ENCODE assay signal across 1 cellular context in genomic region chr7:73557397-73558257, GRCh38.
TF ChIP-seq lines count a peak whose summit lies in the region.

Gene BCL7B (minus strand): TSS chr7:73557690. CDS start chr7:73557578, 112 bp downstream.

TF ChIP-seq in HepG2, 621 proteins besides CTCF, POLR2A, EP300 and RAD21 (continued from another document and continues in another):
- TF ChIP-seq, protein P1, sequence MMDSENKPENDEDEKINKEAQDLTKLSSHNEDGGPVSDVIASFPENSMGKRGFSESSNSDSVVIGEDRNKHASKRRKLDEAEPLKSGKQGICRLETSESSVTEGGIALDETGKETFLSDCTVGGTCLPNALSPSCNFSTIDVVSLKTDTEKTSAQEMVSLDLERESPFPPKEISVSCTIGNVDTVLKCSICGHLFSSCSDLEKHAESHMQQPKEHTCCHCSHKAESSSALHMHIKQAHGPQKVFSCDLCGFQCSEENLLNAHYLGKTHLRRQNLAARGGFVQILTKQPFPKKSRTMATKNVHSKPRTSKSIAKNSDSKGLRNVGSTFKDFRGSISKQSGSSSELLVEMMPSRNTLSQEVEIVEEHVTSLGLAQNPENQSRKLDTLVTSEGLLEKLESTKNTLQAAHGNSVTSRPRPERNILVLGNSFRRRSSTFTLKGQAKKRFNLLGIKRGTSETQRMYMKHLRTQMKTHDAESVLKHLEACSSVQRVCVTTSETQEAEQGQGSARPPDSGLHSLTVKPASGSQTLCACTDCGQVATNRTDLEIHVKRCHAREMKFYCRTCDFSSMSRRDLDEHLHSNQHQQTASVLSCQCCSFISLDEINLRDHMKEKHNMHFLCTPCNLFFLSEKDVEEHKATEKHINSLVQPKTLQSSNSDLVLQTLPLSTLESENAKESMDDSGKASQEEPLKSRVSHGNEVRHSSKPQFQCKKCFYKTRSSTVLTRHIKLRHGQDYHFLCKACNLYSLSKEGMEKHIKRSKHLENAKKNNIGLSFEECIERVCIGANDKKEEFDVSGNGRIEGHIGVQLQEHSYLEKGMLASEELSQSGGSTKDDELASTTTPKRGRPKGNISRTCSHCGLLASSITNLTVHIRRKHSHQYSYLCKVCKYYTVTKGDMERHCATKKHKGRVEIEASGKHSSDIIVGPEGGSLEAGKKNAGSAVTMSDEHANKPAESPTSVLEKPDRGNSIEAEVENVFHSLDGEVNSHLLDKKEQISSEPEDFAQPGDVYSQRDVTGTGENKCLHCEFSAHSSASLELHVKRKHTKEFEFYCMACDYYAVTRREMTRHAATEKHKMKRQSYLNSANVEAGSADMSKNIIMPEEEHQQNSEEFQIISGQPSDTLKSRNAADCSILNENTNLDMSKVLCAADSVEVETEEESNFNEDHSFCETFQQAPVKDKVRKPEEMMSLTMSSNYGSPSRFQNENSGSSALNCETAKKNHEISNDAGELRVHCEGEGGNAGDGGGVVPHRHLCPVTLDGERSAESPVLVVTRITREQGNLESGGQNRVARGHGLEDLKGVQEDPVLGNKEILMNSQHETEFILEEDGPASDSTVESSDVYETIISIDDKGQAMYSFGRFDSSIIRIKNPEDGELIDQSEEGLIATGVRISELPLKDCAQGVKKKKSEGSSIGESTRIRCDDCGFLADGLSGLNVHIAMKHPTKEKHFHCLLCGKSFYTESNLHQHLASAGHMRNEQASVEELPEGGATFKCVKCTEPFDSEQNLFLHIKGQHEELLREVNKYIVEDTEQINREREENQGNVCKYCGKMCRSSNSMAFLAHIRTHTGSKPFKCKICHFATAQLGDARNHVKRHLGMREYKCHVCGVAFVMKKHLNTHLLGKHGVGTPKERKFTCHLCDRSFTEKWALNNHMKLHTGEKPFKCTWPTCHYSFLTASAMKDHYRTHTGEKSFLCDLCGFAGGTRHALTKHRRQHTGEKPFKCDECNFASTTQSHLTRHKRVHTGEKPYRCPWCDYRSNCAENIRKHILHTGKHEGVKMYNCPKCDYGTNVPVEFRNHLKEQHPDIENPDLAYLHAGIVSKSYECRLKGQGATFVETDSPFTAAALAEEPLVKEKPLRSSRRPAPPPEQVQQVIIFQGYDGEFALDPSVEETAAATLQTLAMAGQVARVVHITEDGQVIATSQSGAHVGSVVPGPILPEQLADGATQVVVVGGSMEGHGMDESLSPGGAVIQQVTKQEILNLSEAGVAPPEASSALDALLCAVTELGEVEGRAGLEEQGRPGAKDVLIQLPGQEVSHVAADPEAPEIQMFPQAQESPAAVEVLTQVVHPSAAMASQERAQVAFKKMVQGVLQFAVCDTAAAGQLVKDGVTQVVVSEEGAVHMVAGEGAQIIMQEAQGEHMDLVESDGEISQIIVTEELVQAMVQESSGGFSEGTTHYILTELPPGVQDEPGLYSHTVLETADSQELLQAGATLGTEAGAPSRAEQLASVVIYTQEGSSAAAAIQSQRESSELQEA (CRISPR knock-in tag; IDR thresholded peaks at IDR 0.05; ENCODE audit: not compliant biosample characterization), result peak; percentile 85
- TF ChIP-seq KLF6 (CRISPR knock-in tag; IDR thresholded peaks at IDR 0.05), result peak; percentile 95
- TF ChIP-seq CHD4 (IDR thresholded peaks at IDR 0.05; ENCODE audit: borderline replicate concordance, low read length), result no peak
- TF ChIP-seq ZNF296 (CRISPR knock-in tag; conservative IDR thresholded peaks at IDR 0.05), result no peak
- TF ChIP-seq HNRNPUL1 (IDR thresholded peaks at IDR 0.05; ENCODE audit: low read depth, low read length), result no peak
- TF ChIP-seq ATF1 (CRISPR knock-in tag; IDR thresholded peaks at IDR 0.05), result no peak
- no peak for TF ChIP-seq SRSF9 (IDR thresholded peaks at IDR 0.05; ENCODE audit: borderline replicate concordance, insufficient read depth, low read depth, low read length, poor library complexity, severe bottlenecking)
- TF ChIP-seq ZNF441 (CRISPR knock-in tag; IDR thresholded peaks at IDR 0.05; ENCODE audit: borderline replicate concordance), result peak; percentile 89
- 0 out of 2 replicates have a peak, but pooled peaks have one; percentile 21 for TF ChIP-seq HMG20B (CRISPR knock-in tag; conservative IDR thresholded peaks at IDR 0.05)
- no peak for TF ChIP-seq ZNF260 (CRISPR knock-in tag; IDR thresholded peaks at IDR 0.05; ENCODE audit: borderline replicate concordance, low read depth)
- TF ChIP-seq TEAD3 (CRISPR knock-in tag; optimal IDR thresholded peaks at IDR 0.05; ENCODE audit: borderline replicate concordance), result peak; percentile 66
- no peak for TF ChIP-seq MXD4 (CRISPR knock-in tag; IDR thresholded peaks at IDR 0.05)
- TF ChIP-seq GPBP1L1 (CRISPR knock-in tag; IDR thresholded peaks at IDR 0.05), result no peak
- TF ChIP-seq REXO4 (CRISPR knock-in tag; IDR thresholded peaks at IDR 0.05; ENCODE audit: borderline replicate concordance), result peak; percentile 60; the same call in 1 of the 2 replicates
- TF ChIP-seq ZNF225 (CRISPR knock-in tag; IDR thresholded peaks at IDR 0.05), result peak; percentile 98
- TF ChIP-seq ZNF138 (CRISPR knock-in tag; IDR thresholded peaks at IDR 0.05; ENCODE audit: low read depth), result peak; percentile 98
- no peak for TF ChIP-seq SMARCE1 (IDR thresholded peaks at IDR 0.05; ENCODE audit: borderline replicate concordance)
- TF ChIP-seq ZNF205 (CRISPR knock-in tag; IDR thresholded peaks at IDR 0.05), result peak; percentile 68; the same call in 1 of the 2 replicates
- no peak for TF ChIP-seq NFATC3 (CRISPR knock-in tag; IDR thresholded peaks at IDR 0.05)
- TF ChIP-seq, protein P2, sequence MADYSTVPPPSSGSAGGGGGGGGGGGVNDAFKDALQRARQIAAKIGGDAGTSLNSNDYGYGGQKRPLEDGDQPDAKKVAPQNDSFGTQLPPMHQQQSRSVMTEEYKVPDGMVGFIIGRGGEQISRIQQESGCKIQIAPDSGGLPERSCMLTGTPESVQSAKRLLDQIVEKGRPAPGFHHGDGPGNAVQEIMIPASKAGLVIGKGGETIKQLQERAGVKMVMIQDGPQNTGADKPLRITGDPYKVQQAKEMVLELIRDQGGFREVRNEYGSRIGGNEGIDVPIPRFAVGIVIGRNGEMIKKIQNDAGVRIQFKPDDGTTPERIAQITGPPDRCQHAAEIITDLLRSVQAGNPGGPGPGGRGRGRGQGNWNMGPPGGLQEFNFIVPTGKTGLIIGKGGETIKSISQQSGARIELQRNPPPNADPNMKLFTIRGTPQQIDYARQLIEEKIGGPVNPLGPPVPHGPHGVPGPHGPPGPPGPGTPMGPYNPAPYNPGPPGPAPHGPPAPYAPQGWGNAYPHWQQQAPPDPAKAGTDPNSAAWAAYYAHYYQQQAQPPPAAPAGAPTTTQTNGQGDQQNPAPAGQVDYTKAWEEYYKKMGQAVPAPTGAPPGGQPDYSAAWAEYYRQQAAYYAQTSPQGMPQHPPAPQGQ (CRISPR knock-in tag; IDR thresholded peaks at IDR 0.05; ENCODE audit: borderline replicate concordance), result no peak
- peak; percentile 96 for TF ChIP-seq ISX (CRISPR knock-in tag; conservative IDR thresholded peaks at IDR 0.05)
- TF ChIP-seq, protein P3, sequence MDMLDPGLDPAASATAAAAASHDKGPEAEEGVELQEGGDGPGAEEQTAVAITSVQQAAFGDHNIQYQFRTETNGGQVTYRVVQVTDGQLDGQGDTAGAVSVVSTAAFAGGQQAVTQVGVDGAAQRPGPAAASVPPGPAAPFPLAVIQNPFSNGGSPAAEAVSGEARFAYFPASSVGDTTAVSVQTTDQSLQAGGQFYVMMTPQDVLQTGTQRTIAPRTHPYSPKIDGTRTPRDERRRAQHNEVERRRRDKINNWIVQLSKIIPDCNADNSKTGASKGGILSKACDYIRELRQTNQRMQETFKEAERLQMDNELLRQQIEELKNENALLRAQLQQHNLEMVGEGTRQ (IDR thresholded peaks at IDR 0.05; ENCODE audit: low read depth, low read length), result no peak
- TF ChIP-seq, protein P3 (CRISPR knock-in tag; IDR thresholded peaks at IDR 0.05; ENCODE audit: borderline replicate concordance), result peak; percentile 22; the same call in 1 of the 2 replicates
- TF ChIP-seq ZNF710 (CRISPR knock-in tag; IDR thresholded peaks at IDR 0.05; ENCODE audit: borderline replicate concordance), result peak; percentile 79; the same call in 1 of the 2 replicates
- TF ChIP-seq ZSCAN30 (CRISPR knock-in tag; IDR thresholded peaks at IDR 0.05), result 0 out of 2 replicates have a peak, but pooled peaks have one; percentile 70
- TF ChIP-seq ZFP90 (CRISPR knock-in tag; IDR thresholded peaks at IDR 0.05; ENCODE audit: borderline replicate concordance), result peak; percentile 99
- peak; percentile 91; the same call in 1 of the 2 replicates for TF ChIP-seq ZNF367 (CRISPR knock-in tag; IDR thresholded peaks at IDR 0.05; ENCODE audit: borderline replicate concordance)
- TF ChIP-seq RFXAP (CRISPR knock-in tag; IDR thresholded peaks at IDR 0.05; ENCODE audit: borderline replicate concordance), result peak; percentile 88; the same call in 1 of the 2 replicates
- no peak for TF ChIP-seq YEATS2 (CRISPR knock-in tag; IDR thresholded peaks at IDR 0.05; ENCODE audit: borderline replicate concordance)
- no peak for TF ChIP-seq KAT2B (IDR thresholded peaks at IDR 0.05; ENCODE audit: borderline replicate concordance, low read depth, low read length)
- no peak for TF ChIP-seq KLF11 (CRISPR knock-in tag; IDR thresholded peaks at IDR 0.05)
- peak; percentile 89 for TF ChIP-seq ZBTB7B (CRISPR knock-in tag; IDR thresholded peaks at IDR 0.05)
- TF ChIP-seq ZMYM2 (CRISPR knock-in tag; IDR thresholded peaks at IDR 0.05), result peak; percentile 83
- TF ChIP-seq HNRNPK (IDR thresholded peaks at IDR 0.05; ENCODE audit: low read depth, low read length, poor library complexity, severe bottlenecking), result no peak
- TF ChIP-seq GLI4 (CRISPR knock-in tag; IDR thresholded peaks at IDR 0.05; ENCODE audit: borderline replicate concordance), result no peak; the same call in 1 of the 2 replicates
- TF ChIP-seq TFE3 (CRISPR knock-in tag; IDR thresholded peaks at IDR 0.05), result peak; percentile 22; the same call in 1 of the 2 replicates
- TF ChIP-seq FOXC1 (CRISPR knock-in tag; IDR thresholded peaks at IDR 0.05; ENCODE audit: borderline replicate concordance), result peak; percentile 98
- TF ChIP-seq GPN1 (CRISPR knock-in tag; IDR thresholded peaks at IDR 0.05; ENCODE audit: borderline replicate concordance), result no peak
- peak; percentile 67; the same call in 1 of the 2 replicates for TF ChIP-seq ZNF329 (CRISPR knock-in tag; IDR thresholded peaks at IDR 0.05; ENCODE audit: low read depth)
- TF ChIP-seq ZNF556 (CRISPR knock-in tag; IDR thresholded peaks at IDR 0.05; ENCODE audit: borderline replicate concordance), result no peak; the same call in 1 of the 2 replicates
- no peak for TF ChIP-seq ZBTB46 (CRISPR knock-in tag; IDR thresholded peaks at IDR 0.05; ENCODE audit: borderline replicate concordance)
- TF ChIP-seq ATRX (CRISPR knock-in tag; IDR thresholded peaks at IDR 0.05; ENCODE audit: borderline replicate concordance), result no peak
- peak; percentile 96 for TF ChIP-seq TEAD2 (CRISPR knock-in tag; IDR thresholded peaks at IDR 0.05)
